8 cellular contexts compared by ENCODE assay signal in the genomic region with DNA sequence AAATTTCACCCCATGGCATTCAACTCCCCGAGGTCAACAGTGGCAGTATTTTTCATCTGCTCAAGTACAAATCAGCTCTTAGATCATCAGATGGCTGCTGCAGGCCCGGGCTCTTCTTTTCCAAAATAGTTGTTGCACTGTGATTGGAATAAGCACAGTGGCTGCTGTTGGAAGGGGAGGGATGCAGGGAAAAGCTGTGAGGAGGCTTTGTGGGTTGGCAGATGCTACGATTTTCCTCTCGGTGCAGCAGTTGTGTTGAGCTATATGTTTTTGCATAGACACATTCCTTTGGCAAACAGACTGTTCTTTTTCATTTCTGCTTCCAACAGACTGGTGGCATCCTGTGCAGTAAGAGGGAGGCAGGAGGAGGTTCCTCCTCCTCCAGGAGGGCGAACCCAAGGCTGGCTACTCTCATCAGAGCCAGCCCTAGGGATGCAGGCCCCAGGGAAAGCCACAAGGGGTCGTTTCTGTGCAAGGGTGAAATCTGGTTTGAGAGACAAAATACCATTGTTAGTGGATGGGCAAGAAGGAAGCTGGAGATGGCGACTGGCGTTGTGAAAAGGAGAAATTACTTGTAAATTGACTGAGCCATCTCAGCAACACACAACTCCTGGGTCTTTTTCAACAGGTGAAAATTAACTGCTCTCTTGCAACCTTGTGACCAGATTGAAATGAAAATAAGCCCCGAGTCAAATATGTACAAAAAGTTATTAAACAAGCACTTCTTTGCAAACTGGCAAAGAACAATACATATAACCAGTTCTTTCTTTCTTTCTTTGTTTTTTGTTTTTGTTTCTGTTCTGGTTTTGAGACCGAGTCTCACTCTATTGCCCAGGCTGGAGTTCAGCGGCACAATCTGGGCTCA. TPM values are rescaled to one million over a fixed set of nuclear protein-coding genes. Genes with fewer than 3 reads are reported as not detected.
A peak's percentile ranks its signal among the peaks of the same experiment; 100 is the strongest.
DNase-seq lines count a peak whose midpoint lies in the region; ATAC-seq and TF ChIP-seq lines count a peak whose summit lies in the region.

No MANE protein-coding gene starts in this region.

- ATAC-seq in upper lobe of left lung (ENCODE audit: low FRiP score in 2 of 2) = peak; percentile 79 to 87

- H4K20me1 ChIP-seq in SK-N-SH (ENCODE audit: insufficient read depth) = no peaks in the 10 kb centered on the region

- TF ChIP-seq EP300 in SK-N-SH (IDR thresholded peaks at IDR 0.05; ENCODE audit: borderline replicate concordance in 1 of 2, low read depth in 1 of 2, low read length in 1 of 2) (no peak), upper lobe of left lung (IDR thresholded peaks at IDR 0.05) (no peak)

- no peaks in the 10 kb centered on the region for H3K9me2 ChIP-seq in SK-N-SH

- H3K4me3 ChIP-seq in SK-N-SH (ENCODE audit: low read depth in 2 of 2, low read length in 1 of 2) = no peak overlapping the region
- no peak overlapping the region for H3K4me3 ChIP-seq in upper lobe of left lung

- no peak overlapping the region; the same call in 1 of the 2 replicates for H3K4me2 ChIP-seq in SK-N-SH

- H3K27ac ChIP-seq in SK-N-SH (ENCODE audit: low read depth in 2 of 2, low read length in 1 of 2) (peak overlapping the region in 1 of 2 experiments; percentile 34; a peak in 2 of 4 replicates), upper lobe of left lung (no peak overlapping the region)

- H3K9me3 ChIP-seq in SK-N-SH (no peaks in the 10 kb centered on the region), upper lobe of left lung (no peaks in the 10 kb centered on the region)

- H3K36me3 ChIP-seq in SK-N-SH (replicated peaks in 1 of 2; ENCODE audit: control insufficient read depth in 1 of 2, insufficient read depth in 2 of 2, low read length in 1 of 2) (no peaks in the 10 kb centered on the region), upper lobe of left lung (no peaks in the 10 kb centered on the region)

- no peak overlapping the region for H3K9ac ChIP-seq in SK-N-SH

- POLR2A ChIA-PET in SK-N-SH (lab: Yijun Ruan, JAX) = no interaction called here

- H3K79me2 ChIP-seq in SK-N-SH (ENCODE audit: insufficient read depth) = no peaks in the 10 kb centered on the region

- DNase-seq in SIG-M5 treated with dmso at 0.1 percent for 504 hours (lab: John Stamatoyannopoulos, UW; ENCODE audit: unreplicated experiment) (peak; percentile 80), SIG-M5 (lab: John Stamatoyannopoulos, UW) (no peak), KG1 (lab: John Stamatoyannopoulos, UW) (peak; percentile 44), SK-N-SH (peak; percentile 82), germinal center (ENCODE audit: low spot score) (peak; percentile 72), pons (ENCODE audit: low spot score) (peak; percentile 90), upper lobe of left lung (peak in 1 of 2 donors; percentile 72)
- DNase-seq in activated naive CD4-positive, alpha-beta T cell treated with Interleukin-2 at 50 U/mL for 16 hours = peak; percentile 73

- peak overlapping the region; percentile 78 for H2AFZ ChIP-seq in SK-N-SH (ENCODE audit: low read depth)

- TF ChIP-seq RAD21 in SK-N-SH (IDR thresholded peaks at IDR 0.05; ENCODE audit: low read length) = peak; percentile 84

- CTCF ChIA-PET in SK-N-SH (lab: Yijun Ruan, JAX) = interaction anchor here (0.6 to 6.1 kb wide), 47 partner anchors 9 to 704 kb away, joined by 3 to 99 read pairs (median 4); no protein-coding TSS in a partner anchor

- 62% methylated on average over 11 of the region's 11 CpGs for WGBS in SK-N-SH (ENCODE audit: low lambda C conversion rate)
- WGBS in upper lobe of left lung, 2 donors = 44 to 45% methylated on average over 11 of the region's 11 CpGs

- TF ChIP-seq CTCF in SK-N-SH (IDR thresholded peaks at IDR 0.05) (peak; percentile 86), upper lobe of left lung (IDR thresholded peaks at IDR 0.05) (peak; percentile 67 to 80 (median 78))

- H3K4me1 ChIP-seq in SK-N-SH (ENCODE audit: control insufficient read depth in 1 of 2, insufficient read depth in 2 of 2, low read depth in 1 of 2, low read length in 1 of 2) = no peaks in the 10 kb centered on the region; a peak in 2 of 4 replicates
- H3K4me1 ChIP-seq in upper lobe of left lung = peaks cover 0 to 5% (median 0%) of the 10 kb centered on the region in 4 donors

- no peak for TF ChIP-seq POLR2A in upper lobe of left lung (IDR thresholded peaks at IDR 0.05)

- H3K27me3 ChIP-seq in SK-N-SH (ENCODE audit: insufficient read depth) (no peaks in the 10 kb centered on the region), upper lobe of left lung (no peaks in the 10 kb centered on the region)

- peaks cover 11% of the 10 kb centered on the region for H3F3A ChIP-seq in SK-N-SH (replicated peaks; ENCODE audit: insufficient read depth)

TF ChIP-seq in SK-N-SH, 30 proteins besides CTCF, POLR2A, EP300 and RAD21:
- TF ChIP-seq SMC3 (IDR thresholded peaks at IDR 0.05; ENCODE audit: low read depth, low read length) (peak; percentile 94), SIN3A (IDR thresholded peaks at IDR 0.05; ENCODE audit: borderline replicate concordance, low read depth, low read length) (peak; percentile 42; the same call in 1 of the 2 replicates), NRF1 (IDR thresholded peaks at IDR 0.05; ENCODE audit: low read depth, low read length) (0 out of 2 replicates have a peak, but pooled peaks have one; percentile 20), FOSL2 (IDR thresholded peaks at IDR 0.05; ENCODE audit: borderline replicate concordance, low read depth) (no peak)

RNA-seq across cellular contexts. Expression of a gene that starts 26.6 kb away (rescaled TPM):
- polyA plus RNA-seq in SK-N-SH (2012; rRNA removed) = 10.4 and 11.0 TPM in 2 replicates
- polyA plus RNA-seq in SK-N-SH (2012; cell fraction: cytosol; rRNA removed) = 6.7 and 6.9 TPM in 2 replicates
- polyA plus RNA-seq in SK-N-SH (2012; cell fraction: nucleus; rRNA removed) = 5.0 and 8.2 TPM in 2 replicates
- 10 to 100 TPM; 24.0 to 54.2 (median 40.4) TPM for total RNA-seq in upper lobe of left lung
